ENCODE assay signal across 15 cellular contexts in the genomic region with DNA sequence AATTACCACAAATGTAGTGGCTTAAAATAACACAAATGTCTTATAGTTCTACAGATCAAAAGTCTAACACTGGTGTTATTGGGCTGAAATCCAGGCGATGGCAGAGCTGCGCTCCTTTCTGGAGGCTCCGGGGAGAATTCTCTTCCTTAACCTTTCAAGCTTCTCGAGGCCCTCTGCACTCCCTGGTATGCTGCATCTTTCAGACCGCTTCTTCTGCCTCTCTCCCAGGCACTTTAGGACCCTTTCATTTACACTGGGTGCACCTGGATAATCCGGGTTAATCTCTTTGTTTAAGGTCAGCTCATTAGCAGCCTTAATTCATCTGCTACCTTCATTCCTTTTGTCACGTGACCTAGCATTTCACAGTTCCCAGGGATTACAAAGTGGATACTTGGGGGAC.
A peak's percentile ranks its signal among the peaks of the same experiment; 100 is the strongest.
DNase-seq lines count a peak whose midpoint lies in the region; ATAC-seq and TF ChIP-seq lines count a peak whose summit lies in the region.
"Had no signal": no experiment of that assay in that cellular context is flagged by ENCODE, and none has a peak within 500 bp of the region (broad histone marks: within the 10 kb centered on the region; RNA-seq: fewer than 3 reads in every experiment).

No MANE protein-coding gene starts in this region.

- no peaks in the 10 kb centered on the region for H4K20me1 ChIP-seq in GM23338 (replicated peaks; ENCODE audit: insufficient read depth)

- CTCF ChIA-PET in RWPE1 (lab: Yijun Ruan, JAX), result no interaction called here
- CTCF ChIA-PET in CD8-positive, alpha-beta T cell (lab: Charles Lee), result no interaction called here

- no peaks in the 10 kb centered on the region for H3K4me1 ChIP-seq in GM23338 (ENCODE audit: insufficient read depth)
- peaks cover 4% of the 10 kb centered on the region for H3K4me1 ChIP-seq in CD8-positive, alpha-beta T cell (ENCODE audit: insufficient read depth, low read length)

- H3K4me3 Mint-ChIP-seq in GM23338, result no peak overlapping the region
- no peak overlapping the region for H3K4me3 Mint-ChIP-seq in CD8-positive, alpha-beta T cell
- H3K4me3 Mint-ChIP-seq: CD8-positive, alpha-beta memory T cell; nephron progenitor cell had no signal

- H3K36me3 ChIP-seq in GM23338 (ENCODE audit: insufficient read depth), result no peaks in the 10 kb centered on the region
- no peaks in the 10 kb centered on the region for H3K36me3 ChIP-seq in CD8-positive, alpha-beta T cell (ENCODE audit: insufficient read depth, low read length)
- H3K36me3 ChIP-seq: SJCRH30, tibial artery had no signal

- no peak overlapping the region for H3K4me2 ChIP-seq in GM23338

- peaks cover 1% of the 10 kb centered on the region for H3K27me3 Mint-ChIP-seq in GM23338 (ENCODE audit: insufficient read depth, low read depth, poor library complexity)
- H3K27me3 Mint-ChIP-seq in CD8-positive, alpha-beta T cell (ENCODE audit: low read depth), result peaks cover 8% of the 10 kb centered on the region

- POLR2A ChIA-PET in RWPE1 (lab: Yijun Ruan, JAX; ENCODE audit: low non-redundant PET), result no interaction called here
- POLR2A ChIA-PET in CD8-positive, alpha-beta T cell (lab: Charles Lee), result no interaction called here

- no peaks in the 10 kb centered on the region for H3K79me2 ChIP-seq in GM23338 (replicated peaks; ENCODE audit: insufficient read depth)

- no peaks in the 10 kb centered on the region for H3F3A ChIP-seq in GM23338 (replicated peaks; ENCODE audit: low read depth)

- H3K4me3 ChIP-seq in GM23338, result no peak overlapping the region
- no peak overlapping the region for H3K4me3 ChIP-seq in fibroblast of villous mesenchyme (ENCODE audit: low read depth, low read length)
- no peak overlapping the region for H3K4me3 ChIP-seq in CD8-positive, alpha-beta T cell (ENCODE audit: low read depth, low read length)
- H3K4me3 ChIP-seq: SJCRH30, tibial artery had no signal

- H3K27me3 ChIP-seq in GM23338 (ENCODE audit: insufficient read depth), result no peaks in the 10 kb centered on the region
- H3K27me3 ChIP-seq in CD8-positive, alpha-beta T cell (ENCODE audit: insufficient read depth, low read length), result no peaks in the 10 kb centered on the region
- H3K27me3 ChIP-seq: SJCRH30, tibial artery had no signal

- no peak overlapping the region for H3K27ac Mint-ChIP-seq in GM23338
- H3K27ac Mint-ChIP-seq in CD8-positive, alpha-beta T cell, result no peak overlapping the region
- H3K27ac Mint-ChIP-seq: CD8-positive, alpha-beta memory T cell; nephron progenitor cell had no signal

- no peaks in the 10 kb centered on the region for H3K9me3 ChIP-seq in CD8-positive, alpha-beta T cell (ENCODE audit: low read length)
- H3K9me3 ChIP-seq: SJCRH30, tibial artery had no signal

- peaks cover 14% of the 10 kb centered on the region; the same call in 2 of the 3 replicates for H3K9me3 Mint-ChIP-seq in GM23338
- H3K9me3 Mint-ChIP-seq in CD8-positive, alpha-beta T cell, result peaks cover 2% of the 10 kb centered on the region

- H3K9me2 ChIP-seq in GM23338 (ENCODE audit: insufficient read depth), result no peaks in the 10 kb centered on the region

- peak; percentile 37 to 45 for TF ChIP-seq CTCF in GM23338 (conservative IDR thresholded peaks at IDR 0.05; ENCODE audit: low read depth in 2 of 2)
- no peak for TF ChIP-seq CTCF in RWPE1 (conservative IDR thresholded peaks at IDR 0.05; ENCODE audit: low read depth)
- TF ChIP-seq CTCF in fibroblast of villous mesenchyme (IDR thresholded peaks at IDR 0.05; ENCODE audit: insufficient read depth, low read depth, low read length), result peak; percentile 30
- no peak for TF ChIP-seq CTCF in CD8-positive, alpha-beta T cell (IDR thresholded peaks at IDR 0.05)

- no peaks in the 10 kb centered on the region; the same call in 1 of the 3 replicates for H3K36me3 Mint-ChIP-seq in GM23338 (ENCODE audit: low read depth)
- no peaks in the 10 kb centered on the region for H3K36me3 Mint-ChIP-seq in CD8-positive, alpha-beta T cell

- H3K27ac ChIP-seq in GM23338 (ENCODE audit: low read depth), result no peak overlapping the region
- H3K27ac ChIP-seq in RWPE1, result no peak overlapping the region
- no peak overlapping the region for H3K27ac ChIP-seq in CD8-positive, alpha-beta T cell (ENCODE audit: low read depth, low read length)
- H3K27ac ChIP-seq: SJCRH30, tibial artery had no signal

- intact Hi-C loops in CD8-positive, alpha-beta T cell (cut with DNase I, micrococcal nuclease), result no loop called here

- peaks cover 10% of the 10 kb centered on the region for H3K4me1 Mint-ChIP-seq in GM23338
- H3K4me1 Mint-ChIP-seq in CD8-positive, alpha-beta T cell (ENCODE audit: low read depth), result peaks cover 11% of the 10 kb centered on the region

- peak overlapping the region; percentile 80; the same call in 1 of the 2 replicates for H2AFZ ChIP-seq in GM23338

- DNase-seq in GM23338 (ENCODE audit: low spot score), result peak; percentile 59
- DNase-seq in RWPE1 (ENCODE audit: low spot score), result peak; percentile 9
- DNase-seq in fibroblast of villous mesenchyme (ENCODE audit: low read depth), result peak; percentile 36
- DNase-seq in pons (ENCODE audit: low spot score), result peak; percentile 81
- DNase-seq in CD8-positive, alpha-beta T cell, result no peak
- DNase-seq: activated naive CD4-positive, alpha-beta T cell treated with anti-CD3 and anti-CD28 coated beads, Interleukin-2, amount 50 U/mL, for 16 hours; CD8-positive, alpha-beta memory T cell; left cardiac atrium; NCI-H446; nephron progenitor cell; tibial artery had no signal

- ATAC-seq in GM23338 (peak; percentile 67), HG02763 (IDR thresholded peaks at IDR 0.05; ENCODE audit: unreplicated experiment) (no peak), GM21619 (IDR thresholded peaks at IDR 0.05; ENCODE audit: unreplicated experiment) (no peak), GM19452 (IDR thresholded peaks at IDR 0.05; ENCODE audit: unreplicated experiment) (no peak)
- no peak for ATAC-seq in CD8-positive, alpha-beta T cell
- ATAC-seq: left cardiac atrium had no signal

TF ChIP-seq in GM23338, 12 proteins besides CTCF, POLR2A, EP300 and RAD21:
- TF ChIP-seq EZH2 (IDR thresholded peaks at IDR 0.05; ENCODE audit: low read depth, unreplicated experiment), result no peak
- no peak for TF ChIP-seq NANOG (IDR thresholded peaks at IDR 0.05; ENCODE audit: borderline replicate concordance)
- TF ChIP-seq STAT1 (IDR thresholded peaks at IDR 0.05; ENCODE audit: unreplicated experiment), result no peak
- no peak for TF ChIP-seq POLR2AphosphoS5 (IDR thresholded peaks at IDR 0.05; ENCODE audit: low read depth)
- TF ChIP-seq ZNF331 (CRISPR knock-in tag; IDR thresholded peaks at IDR 0.05; ENCODE audit: low read depth), result no peak
- TF ChIP-seq JUNB (IDR thresholded peaks at IDR 0.05; ENCODE audit: unreplicated experiment), result no peak
- TF ChIP-seq, protein P1, sequence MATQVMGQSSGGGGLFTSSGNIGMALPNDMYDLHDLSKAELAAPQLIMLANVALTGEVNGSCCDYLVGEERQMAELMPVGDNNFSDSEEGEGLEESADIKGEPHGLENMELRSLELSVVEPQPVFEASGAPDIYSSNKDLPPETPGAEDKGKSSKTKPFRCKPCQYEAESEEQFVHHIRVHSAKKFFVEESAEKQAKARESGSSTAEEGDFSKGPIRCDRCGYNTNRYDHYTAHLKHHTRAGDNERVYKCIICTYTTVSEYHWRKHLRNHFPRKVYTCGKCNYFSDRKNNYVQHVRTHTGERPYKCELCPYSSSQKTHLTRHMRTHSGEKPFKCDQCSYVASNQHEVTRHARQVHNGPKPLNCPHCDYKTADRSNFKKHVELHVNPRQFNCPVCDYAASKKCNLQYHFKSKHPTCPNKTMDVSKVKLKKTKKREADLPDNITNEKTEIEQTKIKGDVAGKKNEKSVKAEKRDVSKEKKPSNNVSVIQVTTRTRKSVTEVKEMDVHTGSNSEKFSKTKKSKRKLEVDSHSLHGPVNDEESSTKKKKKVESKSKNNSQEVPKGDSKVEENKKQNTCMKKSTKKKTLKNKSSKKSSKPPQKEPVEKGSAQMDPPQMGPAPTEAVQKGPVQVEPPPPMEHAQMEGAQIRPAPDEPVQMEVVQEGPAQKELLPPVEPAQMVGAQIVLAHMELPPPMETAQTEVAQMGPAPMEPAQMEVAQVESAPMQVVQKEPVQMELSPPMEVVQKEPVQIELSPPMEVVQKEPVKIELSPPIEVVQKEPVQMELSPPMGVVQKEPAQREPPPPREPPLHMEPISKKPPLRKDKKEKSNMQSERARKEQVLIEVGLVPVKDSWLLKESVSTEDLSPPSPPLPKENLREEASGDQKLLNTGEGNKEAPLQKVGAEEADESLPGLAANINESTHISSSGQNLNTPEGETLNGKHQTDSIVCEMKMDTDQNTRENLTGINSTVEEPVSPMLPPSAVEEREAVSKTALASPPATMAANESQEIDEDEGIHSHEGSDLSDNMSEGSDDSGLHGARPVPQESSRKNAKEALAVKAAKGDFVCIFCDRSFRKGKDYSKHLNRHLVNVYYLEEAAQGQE (IDR thresholded peaks at IDR 0.05; ENCODE audit: unreplicated experiment), result no peak
- TF ChIP-seq EZH2phosphoT487 (IDR thresholded peaks at IDR 0.05; ENCODE audit: unreplicated experiment), result no peak
- TF ChIP-seq, protein P2, sequence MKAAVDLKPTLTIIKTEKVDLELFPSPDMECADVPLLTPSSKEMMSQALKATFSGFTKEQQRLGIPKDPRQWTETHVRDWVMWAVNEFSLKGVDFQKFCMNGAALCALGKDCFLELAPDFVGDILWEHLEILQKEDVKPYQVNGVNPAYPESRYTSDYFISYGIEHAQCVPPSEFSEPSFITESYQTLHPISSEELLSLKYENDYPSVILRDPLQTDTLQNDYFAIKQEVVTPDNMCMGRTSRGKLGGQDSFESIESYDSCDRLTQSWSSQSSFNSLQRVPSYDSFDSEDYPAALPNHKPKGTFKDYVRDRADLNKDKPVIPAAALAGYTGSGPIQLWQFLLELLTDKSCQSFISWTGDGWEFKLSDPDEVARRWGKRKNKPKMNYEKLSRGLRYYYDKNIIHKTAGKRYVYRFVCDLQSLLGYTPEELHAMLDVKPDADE (IDR thresholded peaks at IDR 0.05), result no peak

Comparison
In these comparisons a context has a peak if more than half of its experiments do, and no peak if none do; other contexts are left out.
1. DNase-seq: peak in GM23338 (single experiment), RWPE1 (single experiment), fibroblast of villous mesenchyme (single experiment) and pons (single experiment); none in CD8-positive, alpha-beta T cell (0 of 7).
2. CTCF ChIP-seq: peak in GM23338 (2 of 2) and fibroblast of villous mesenchyme (single experiment); none in RWPE1 (single experiment) and CD8-positive, alpha-beta T cell (single experiment).